In genomic region chr19:8513687-8514504, GRCh38 we compare ENCODE assay signal across 8 cellular contexts. TPM values are rescaled to one million over a fixed set of nuclear protein-coding genes. Genes with fewer than 3 reads are reported as not detected.
A peak's percentile ranks its signal among the peaks of the same experiment; 100 is the strongest.
DNase-seq lines count a peak whose midpoint lies in the region; ATAC-seq and TF ChIP-seq lines count a peak whose summit lies in the region.

Gene ZNF414 (minus strand): TSS chr19:8514167. CDS start chr19:8514046, 121 bp downstream.

- peak within 1 kb of the TSS; percentile 58 for H2AFZ ChIP-seq in SU-DHL-6 (ENCODE audit: low read depth, low read length, severe bottlenecking)
- peak within 1 kb of the TSS; percentile 83 for H2AFZ ChIP-seq in osteoblast (ENCODE audit: low read length)

- H3K4me3 Mint-ChIP-seq in activated naive CD8-positive, alpha-beta T cell treated with anti-CD3 and anti-CD28 coated beads for 36 hours = peak within 1 kb of the TSS; percentile 93
- peak within 1 kb of the TSS; percentile 90 for H3K4me3 Mint-ChIP-seq in glutamatergic neuron (ENCODE audit: unreplicated experiment)

- H3K9me2 ChIP-seq in SU-DHL-6 (replicated peaks; ENCODE audit: insufficient read depth, low read length) = no peaks in the 10 kb centered on the region

- H3K79me2 ChIP-seq in SU-DHL-6 (ENCODE audit: insufficient read depth, low read length) (peaks cover 7% of the 10 kb centered on the region; the same call in 1 of the 2 replicates), osteoblast (ENCODE audit: insufficient read depth, low read length) (no peaks in the 10 kb centered on the region)

- H3K36me3 Mint-ChIP-seq in activated naive CD8-positive, alpha-beta T cell treated with anti-CD3 and anti-CD28 coated beads for 36 hours = peaks cover 7% of the 10 kb centered on the region
- H3K36me3 Mint-ChIP-seq in glutamatergic neuron (ENCODE audit: unreplicated experiment) = no peaks in the 10 kb centered on the region

- peak within 1 kb of the TSS; percentile 79 for H3K9ac ChIP-seq in SU-DHL-6 (ENCODE audit: low read length)

- H3K36me3 ChIP-seq in SU-DHL-6 (ENCODE audit: low read length) = no peaks in the 10 kb centered on the region
- H3K36me3 ChIP-seq in osteoblast (ENCODE audit: insufficient read depth, low read length) = no peaks in the 10 kb centered on the region
- no peaks in the 10 kb centered on the region for H3K36me3 ChIP-seq in thoracic aorta

- no peaks in the 10 kb centered on the region for H3F3A ChIP-seq in SU-DHL-6 (ENCODE audit: insufficient read depth)

- peaks cover 25% of the 10 kb centered on the region for H3K4me1 ChIP-seq in osteoblast (ENCODE audit: insufficient read depth, low read length)
- H3K4me1 ChIP-seq in thoracic aorta (ENCODE audit: control insufficient read depth in 1 of 2, low read depth in 2 of 2) = peaks cover 5 to 20% of the 10 kb centered on the region in 2 donors

- no peak for TF ChIP-seq CTCF in GM12865 (IDR thresholded peaks at IDR 0.05; ENCODE audit: insufficient read depth, low read depth, low read length, missing control alignments)
- no peak for TF ChIP-seq CTCF in SU-DHL-6 (IDR thresholded peaks at IDR 0.05; ENCODE audit: insufficient read depth, low read length, poor library complexity, severe bottlenecking)
- no peak for TF ChIP-seq CTCF in glutamatergic neuron (IDR thresholded peaks at IDR 0.05; ENCODE audit: partially characterized antibody, unreplicated experiment)
- no peak for TF ChIP-seq CTCF in osteoblast (IDR thresholded peaks at IDR 0.05; ENCODE audit: extremely low read depth, low read depth, low read length)
- no peak for TF ChIP-seq CTCF in thoracic aorta (IDR thresholded peaks at IDR 0.05)

- H3K4me1 Mint-ChIP-seq in activated naive CD8-positive, alpha-beta T cell treated with anti-CD3 and anti-CD28 coated beads for 36 hours = peaks cover 35% of the 10 kb centered on the region
- H3K4me1 Mint-ChIP-seq in glutamatergic neuron (ENCODE audit: low read depth, unreplicated experiment) = no peaks in the 10 kb centered on the region

- H3K9me3 ChIP-seq in SU-DHL-6 (ENCODE audit: insufficient read depth, low read length) (no peaks in the 10 kb centered on the region), osteoblast (ENCODE audit: low read depth, low read length) (no peaks in the 10 kb centered on the region), thoracic aorta (no peaks in the 10 kb centered on the region)

- H3K9me3 Mint-ChIP-seq in activated naive CD8-positive, alpha-beta T cell treated with anti-CD3 and anti-CD28 coated beads for 36 hours = no peaks in the 10 kb centered on the region
- H3K9me3 Mint-ChIP-seq in glutamatergic neuron (ENCODE audit: unreplicated experiment) = peaks cover 8% of the 10 kb centered on the region

- H3K4me2 ChIP-seq in SU-DHL-6 (ENCODE audit: low read depth, low read length, poor library complexity, severe bottlenecking) (peak within 1 kb of the TSS; percentile 89), osteoblast (ENCODE audit: insufficient read depth, low read length) (peak within 1 kb of the TSS; percentile 88)

- H3K27ac Mint-ChIP-seq in activated naive CD8-positive, alpha-beta T cell treated with anti-CD3 and anti-CD28 coated beads for 36 hours = peak within 1 kb of the TSS; percentile 99
- H3K27ac Mint-ChIP-seq in glutamatergic neuron (ENCODE audit: unreplicated experiment) = peak within 1 kb of the TSS; percentile 99

- no peaks in the 10 kb centered on the region for H4K20me1 ChIP-seq in SU-DHL-6 (ENCODE audit: low read depth, low read length)
- H4K20me1 ChIP-seq in osteoblast (ENCODE audit: insufficient read depth, low read length) = no peaks in the 10 kb centered on the region

- H3K4me3 ChIP-seq in GM12865 (ENCODE audit: low read depth, low read length) = peak within 1 kb of the TSS; percentile 82
- peak within 1 kb of the TSS; percentile 62 for H3K4me3 ChIP-seq in SU-DHL-6 (ENCODE audit: insufficient read depth, low read length, poor library complexity, severe bottlenecking)
- peak within 1 kb of the TSS; percentile 93 for H3K4me3 ChIP-seq in osteoblast (ENCODE audit: insufficient read depth, low read length)
- peak within 1 kb of the TSS; percentile 94 for H3K4me3 ChIP-seq in thoracic aorta

- H3K27me3 ChIP-seq in SU-DHL-6 (ENCODE audit: low read length) (no peaks in the 10 kb centered on the region), osteoblast (ENCODE audit: insufficient read depth, low read length) (no peaks in the 10 kb centered on the region), thoracic aorta (replicated peaks; ENCODE audit: insufficient read depth) (no peaks in the 10 kb centered on the region)

- H3K27me3 Mint-ChIP-seq in activated naive CD8-positive, alpha-beta T cell treated with anti-CD3 and anti-CD28 coated beads for 36 hours = no peaks in the 10 kb centered on the region
- H3K27me3 Mint-ChIP-seq in glutamatergic neuron (ENCODE audit: unreplicated experiment) = peaks cover 10% of the 10 kb centered on the region

- DNase-seq in GM12865 (ENCODE audit: low read depth) = peak; percentile 97
- peak; percentile 93 to 98 (median 97) for DNase-seq in NCI-H1417 (lab: John Stamatoyannopoulos, UW)
- DNase-seq in activated naive CD8-positive, alpha-beta T cell treated with anti-CD3 and anti-CD28 coated beads for 36 hours = peak; percentile 97
- peak; percentile 99 for DNase-seq in glutamatergic neuron
- DNase-seq in osteoblast (ENCODE audit: insufficient read length, low spot score, missing footprints) = peak; percentile 100
- DNase-seq in thoracic aorta (ENCODE audit: low spot score) = peak; percentile 90

- H3K27ac ChIP-seq in SU-DHL-6 (ENCODE audit: low read depth, low read length) = peak within 1 kb of the TSS; percentile 80
- peak within 1 kb of the TSS; percentile 94 for H3K27ac ChIP-seq in osteoblast (ENCODE audit: low read depth, low read length)
- H3K27ac ChIP-seq in thoracic aorta = peak within 1 kb of the TSS; percentile 96 to 97

- ATAC-seq in HG02759 (IDR thresholded peaks at IDR 0.05; ENCODE audit: unreplicated experiment) = peak; percentile 90
- ATAC-seq in thoracic aorta (ENCODE audit: insufficient number of reproducible peaks, low FRiP score, low read depth) = peak; percentile 99

RNA-seq across cellular contexts. Expression of gene ZNF414, which starts in this region (rescaled TPM):
- total RNA-seq in activated naive CD8-positive, alpha-beta T cell treated with anti-CD3 and anti-CD28 coated beads for 36 hours = 10 to 100 TPM; 21.2 to 23.4 TPM
- 27.2 TPM for total RNA-seq in glutamatergic neuron (ENCODE audit: unreplicated experiment)
- total RNA-seq in osteoblast = 2.9 and 6.9 TPM in 2 replicates
- total RNA-seq in thoracic aorta = 10 to 100 TPM in 1 of 2 donors, 1 to 10 TPM in 1; 6.5 to 10.6 TPM

Comparison
In these comparisons a context has a peak if more than half of its experiments do, and no peak if none do; other contexts are left out.
1. Peak in every context shown above with its lines: DNase-seq, ATAC-seq, H3K4me3 ChIP-seq and H3K27ac ChIP-seq.